9 cellular contexts compared by ENCODE assay signal in genomic region chr17:60640503-60640902, GRCh38. TPM values are rescaled to one million over a fixed set of nuclear protein-coding genes. Genes with fewer than 3 reads are reported as not detected.
DNase-seq lines count a peak whose midpoint lies in the region; TF ChIP-seq lines count a peak whose summit lies in the region.
"Had no signal": no experiment of that assay in that cellular context is flagged by ENCODE, and none has a peak within 500 bp of the region (broad histone marks: within the 10 kb centered on the region; RNA-seq: fewer than 3 reads in every experiment).

No MANE protein-coding gene starts in this region.

- 93% methylated on average over 2 of the region's 2 CpGs for WGBS in mammary epithelial cell (ENCODE audit: low coverage, missing lambda C conversion rate)

- intact Hi-C loops in mammary epithelial cell (cut with micrococcal nuclease), result no loop called here

- peaks cover 11% of the 10 kb centered on the region for H3K4me1 ChIP-seq in Karpas-422 (ENCODE audit: low read length)
- peaks cover 8% of the 10 kb centered on the region for H3K4me1 ChIP-seq in mammary epithelial cell (ENCODE audit: insufficient read depth, low read length)

- CTCF ChIA-PET in mammary epithelial cell (lab: Charles Lee; ENCODE audit: low non-redundant PET), result interaction anchor here (0.7 kb wide), 2 partner anchors 71 to 453 kb away, joined by 5 to 9 read pairs; no protein-coding TSS in a partner anchor

- H4K20me1 ChIP-seq in Karpas-422 (ENCODE audit: insufficient read depth, low read depth, low read length) (no peaks in the 10 kb centered on the region), mammary epithelial cell (ENCODE audit: insufficient read depth, low read length) (no peaks in the 10 kb centered on the region), neural cell (ENCODE audit: insufficient read depth) (no peaks in the 10 kb centered on the region)

- H3F3A ChIP-seq in neural cell (ENCODE audit: insufficient read depth, low read length, poor library complexity, severe bottlenecking), result no peaks in the 10 kb centered on the region

- BruUV-seq in mammary epithelial cell (replicated peaks; lab: Mats Ljungman, UMichigan), result no TSS peak

- H3K4me2 ChIP-seq in Karpas-422 (ENCODE audit: low read depth, low read length, poor library complexity, severe bottlenecking), result no peak overlapping the region
- no peak overlapping the region for H3K4me2 ChIP-seq in mammary epithelial cell (ENCODE audit: insufficient read depth, low read depth, low read length)
- no peak overlapping the region for H3K4me2 ChIP-seq in neural cell (ENCODE audit: low read length)

- H3K27ac ChIP-seq in Karpas-422 (ENCODE audit: low read length), result no peak overlapping the region
- no peak overlapping the region for H3K27ac ChIP-seq in mammary epithelial cell (ENCODE audit: insufficient read depth, low read depth, low read length)
- no peak overlapping the region for H3K27ac ChIP-seq in neural cell (ENCODE audit: low read length)
- H3K27ac ChIP-seq: SK-N-MC had no signal

- DNase-seq in GM03348 (ENCODE audit: low spot score) (peak; percentile 7), Karpas-422 (peak; percentile 51), mammary epithelial cell (no peak), kidney glomerular epithelial cell (lab: John Stamatoyannopoulos, UW) (no peak), activated gamma-delta T cell (lab: John Stamatoyannopoulos, UW) (no peak), NCI-H2107 (lab: John Stamatoyannopoulos, UW) (no peak)
- DNase-seq: activated effector memory CD4-positive, alpha-beta T cell treated with anti-CD3 and anti-CD28 coated beads, Interleukin-2, amount 50 U/mL, for 16 hours had no signal

- H3K9ac ChIP-seq in Karpas-422 (ENCODE audit: low read length), result no peak overlapping the region
- no peak overlapping the region for H3K9ac ChIP-seq in mammary epithelial cell (ENCODE audit: insufficient read depth, low read length)
- no peak overlapping the region for H3K9ac ChIP-seq in neural cell (ENCODE audit: low read length)

- H3K27me3 ChIP-seq in Karpas-422 (ENCODE audit: low read length) (no peaks in the 10 kb centered on the region), mammary epithelial cell (ENCODE audit: insufficient read depth, low read length) (no peaks in the 10 kb centered on the region), neural cell (ENCODE audit: insufficient read depth, low read depth, low read length) (no peaks in the 10 kb centered on the region)

- TF ChIP-seq CTCF in mammary epithelial cell (conservative IDR thresholded peaks at IDR 0.05 in 1 of 2, IDR thresholded peaks at IDR 0.05 in 1 of 2; ENCODE audit: extremely low read depth in 1 of 2, insufficient read depth in 1 of 2, low read depth in 1 of 2, low read length in 2 of 2) (peak; percentile 39), neural cell (IDR thresholded peaks at IDR 0.05; ENCODE audit: poor library complexity, severe bottlenecking) (peak; percentile 24)

- no peak overlapping the region for H3K4me3 ChIP-seq in Karpas-422 (ENCODE audit: low read length)
- H3K4me3 ChIP-seq in mammary epithelial cell (replicated peaks in 1 of 3; ENCODE audit: insufficient read depth in 1 of 3, low read depth in 2 of 3, low read length in 3 of 3), result no peak overlapping the region
- H3K4me3 ChIP-seq in neural cell (ENCODE audit: low read length), result no peak overlapping the region
- H3K4me3 ChIP-seq: SK-N-MC had no signal

- dilution Hi-C loops in mammary epithelial cell (cut with HindIII; ENCODE audit: low sequenced_read_pairs), result no loop called here

- H3K36me3 ChIP-seq in Karpas-422 (ENCODE audit: insufficient read depth, low read length), result peaks cover 9% of the 10 kb centered on the region; the same call in 1 of the 2 replicates
- H3K36me3 ChIP-seq in mammary epithelial cell (ENCODE audit: insufficient read depth, low read length), result peaks cover 6% of the 10 kb centered on the region
- no peaks in the 10 kb centered on the region for H3K36me3 ChIP-seq in neural cell (ENCODE audit: insufficient read depth, low read length)

- no peaks in the 10 kb centered on the region for H3K9me2 ChIP-seq in Karpas-422 (replicated peaks; ENCODE audit: insufficient read depth, low read length)
- H3K9me2 ChIP-seq in neural cell (ENCODE audit: insufficient read depth, low read length), result no peaks in the 10 kb centered on the region

- in situ Hi-C loops in mammary epithelial cell (cut with MboI; ENCODE audit: low sequenced_read_pairs in 2 of 2), result loop anchor here in 1 of 2 donors (25.0 kb wide), 1 partner anchor 178 kb away; no protein-coding TSS in a partner anchor

- H2AFZ ChIP-seq in Karpas-422 (ENCODE audit: low read length) (no peak overlapping the region), mammary epithelial cell (ENCODE audit: low read depth, low read length) (no peak overlapping the region), neural cell (ENCODE audit: low read depth, low read length) (no peak overlapping the region)

- H3K79me2 ChIP-seq in Karpas-422 (ENCODE audit: low read length) (peaks cover 56% of the 10 kb centered on the region), mammary epithelial cell (ENCODE audit: insufficient read depth, low read length) (peaks cover 37% of the 10 kb centered on the region), neural cell (replicated peaks; ENCODE audit: insufficient read depth, low read length) (no peaks in the 10 kb centered on the region)

- no peaks in the 10 kb centered on the region for H3K9me3 ChIP-seq in Karpas-422 (ENCODE audit: low read length)
- no peaks in the 10 kb centered on the region for H3K9me3 ChIP-seq in mammary epithelial cell (replicated peaks; ENCODE audit: insufficient read depth, low read length)
- H3K9me3 ChIP-seq in neural cell (ENCODE audit: low read length), result no peaks in the 10 kb centered on the region

- no peak for TF ChIP-seq EP300 in neural cell (conservative IDR thresholded peaks at IDR 0.05; ENCODE audit: poor library complexity, severe bottlenecking)

- TF ChIP-seq RAD21 in neural cell (conservative IDR thresholded peaks at IDR 0.05), result no peak

TF ChIP-seq in neural cell, 6 proteins besides CTCF, POLR2A, EP300 and RAD21:
- TF ChIP-seq EZH2 (IDR thresholded peaks at IDR 0.05; ENCODE audit: borderline replicate concordance, insufficient read depth, low read length, poor library complexity, severe bottlenecking), result no peak
- TF ChIP-seq, protein P1, sequence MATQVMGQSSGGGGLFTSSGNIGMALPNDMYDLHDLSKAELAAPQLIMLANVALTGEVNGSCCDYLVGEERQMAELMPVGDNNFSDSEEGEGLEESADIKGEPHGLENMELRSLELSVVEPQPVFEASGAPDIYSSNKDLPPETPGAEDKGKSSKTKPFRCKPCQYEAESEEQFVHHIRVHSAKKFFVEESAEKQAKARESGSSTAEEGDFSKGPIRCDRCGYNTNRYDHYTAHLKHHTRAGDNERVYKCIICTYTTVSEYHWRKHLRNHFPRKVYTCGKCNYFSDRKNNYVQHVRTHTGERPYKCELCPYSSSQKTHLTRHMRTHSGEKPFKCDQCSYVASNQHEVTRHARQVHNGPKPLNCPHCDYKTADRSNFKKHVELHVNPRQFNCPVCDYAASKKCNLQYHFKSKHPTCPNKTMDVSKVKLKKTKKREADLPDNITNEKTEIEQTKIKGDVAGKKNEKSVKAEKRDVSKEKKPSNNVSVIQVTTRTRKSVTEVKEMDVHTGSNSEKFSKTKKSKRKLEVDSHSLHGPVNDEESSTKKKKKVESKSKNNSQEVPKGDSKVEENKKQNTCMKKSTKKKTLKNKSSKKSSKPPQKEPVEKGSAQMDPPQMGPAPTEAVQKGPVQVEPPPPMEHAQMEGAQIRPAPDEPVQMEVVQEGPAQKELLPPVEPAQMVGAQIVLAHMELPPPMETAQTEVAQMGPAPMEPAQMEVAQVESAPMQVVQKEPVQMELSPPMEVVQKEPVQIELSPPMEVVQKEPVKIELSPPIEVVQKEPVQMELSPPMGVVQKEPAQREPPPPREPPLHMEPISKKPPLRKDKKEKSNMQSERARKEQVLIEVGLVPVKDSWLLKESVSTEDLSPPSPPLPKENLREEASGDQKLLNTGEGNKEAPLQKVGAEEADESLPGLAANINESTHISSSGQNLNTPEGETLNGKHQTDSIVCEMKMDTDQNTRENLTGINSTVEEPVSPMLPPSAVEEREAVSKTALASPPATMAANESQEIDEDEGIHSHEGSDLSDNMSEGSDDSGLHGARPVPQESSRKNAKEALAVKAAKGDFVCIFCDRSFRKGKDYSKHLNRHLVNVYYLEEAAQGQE (IDR thresholded peaks at IDR 0.05; ENCODE audit: borderline replicate concordance), result no peak
- no peak for TF ChIP-seq SMC3 (conservative IDR thresholded peaks at IDR 0.05; ENCODE audit: poor library complexity)
- no peak for TF ChIP-seq POLR2AphosphoS5 (IDR thresholded peaks at IDR 0.05)
- no peak for TF ChIP-seq MXI1 (conservative IDR thresholded peaks at IDR 0.05; ENCODE audit: poor library complexity, severe bottlenecking)
- no peak for TF ChIP-seq TAF1 (IDR thresholded peaks at IDR 0.05; ENCODE audit: low read depth)

RNA-seq across cellular contexts. Expression of gene BCAS3, which starts 37.1 kb away (rescaled TPM):
- 32.6 and 42.6 TPM in 2 replicates for total RNA-seq in Karpas-422 (2014; rRNA removed; shearing (Covaris generic); ENCODE audit: low replicate concordance)
- 10 to 100 TPM; 20.1 to 36.3 TPM for total RNA-seq in mammary epithelial cell
- polyA plus RNA-seq in mammary epithelial cell (3.7 TPM), neural cell (17.2 and 21.6 TPM in 2 replicates)
- polyA minus RNA-seq in mammary epithelial cell (8.1 TPM), neural cell (76.7 and 87.4 TPM in 2 replicates)

RNA-seq across cellular contexts. Expression of gene PPM1D, which starts 40.5 kb away (rescaled TPM):
- total RNA-seq in Karpas-422 (2014; rRNA removed; shearing (Covaris generic); ENCODE audit: low replicate concordance), result 6.4 and 11.8 TPM in 2 replicates
- total RNA-seq in mammary epithelial cell, result 1 to 10 TPM; 9.3 to 9.5 TPM
- polyA plus RNA-seq in mammary epithelial cell (4.6 TPM), neural cell (14.7 and 16.7 TPM in 2 replicates)
- polyA minus RNA-seq in mammary epithelial cell (9.8 TPM), neural cell (25.6 and 28.5 TPM in 2 replicates)

Comparison
In these comparisons a context has a peak if more than half of its experiments do, and no peak if none do; other contexts are left out.
1. DNase-seq: peak in GM03348 (single experiment) and Karpas-422 (single experiment); none in mammary epithelial cell (single experiment), kidney glomerular epithelial cell (single experiment), activated gamma-delta T cell (single experiment) and NCI-H2107 (single experiment).